In the genomic region with DNA sequence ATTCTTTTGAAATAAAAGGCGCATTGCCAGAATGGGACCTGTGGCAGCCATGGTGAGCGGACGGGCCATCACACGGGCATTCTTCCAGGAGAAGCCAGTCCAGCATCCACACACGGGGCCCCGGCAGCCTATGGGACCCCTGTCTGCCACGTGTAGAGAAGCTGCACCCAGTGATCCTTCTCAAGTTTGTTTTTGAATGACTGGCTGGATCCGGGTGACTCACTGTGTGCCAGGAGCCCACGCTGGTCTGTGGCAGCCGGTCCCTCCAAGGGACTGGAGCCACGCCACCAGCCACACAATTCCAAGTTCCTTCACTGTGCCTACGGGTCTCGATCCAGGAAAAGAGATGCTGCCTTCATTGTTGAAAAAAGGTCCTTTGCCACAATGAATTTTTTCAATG, we compare ENCODE assay signal across 26 cellular contexts. TPM values are rescaled to one million over a fixed set of nuclear protein-coding genes. Genes with fewer than 3 reads are reported as not detected.
DNase-seq lines count a peak whose midpoint lies in the region; TF ChIP-seq lines count a peak whose summit lies in the region.
"Had no signal": no experiment of that assay in that cellular context is flagged by ENCODE, and none has a peak within 500 bp of the region (broad histone marks: within the 10 kb centered on the region; RNA-seq: fewer than 3 reads in every experiment).

No MANE protein-coding gene starts in this region.

- H3K4me3 ChIP-seq in AG10803 (ENCODE audit: low read length) = no peak overlapping the region
- no peak overlapping the region for H3K4me3 ChIP-seq in esophagus muscularis mucosa
- no peak overlapping the region for H3K4me3 ChIP-seq in osteoblast (ENCODE audit: insufficient read depth, low read length)
- H3K4me3 ChIP-seq: lung had no signal

- H3K27ac ChIP-seq in esophagus muscularis mucosa (replicated peaks in 1 of 4) (no peak overlapping the region), osteoblast (ENCODE audit: low read depth, low read length) (peak overlapping the region; percentile 61)
- H3K27ac ChIP-seq: epithelial cell of prostate, neutrophil had no signal

- TF ChIP-seq CTCF in AG10803 (conservative IDR thresholded peaks at IDR 0.05; ENCODE audit: low read length) = no peak
- TF ChIP-seq CTCF in esophagus muscularis mucosa (IDR thresholded peaks at IDR 0.05) = no peak
- TF ChIP-seq CTCF in osteoblast (IDR thresholded peaks at IDR 0.05; ENCODE audit: extremely low read depth, low read depth, low read length) = no peak

- intact Hi-C loops in esophagus muscularis mucosa (cut with DNase I) = no loop called here

- peak overlapping the region; percentile 12 for H3K4me2 ChIP-seq in osteoblast (ENCODE audit: insufficient read depth, low read length)

- peaks cover 58% of the 10 kb centered on the region for H3K79me2 ChIP-seq in osteoblast (ENCODE audit: insufficient read depth, low read length)

- peaks cover 0 to 29% (median 17%) of the 10 kb centered on the region in 4 donors for H3K4me1 ChIP-seq in esophagus muscularis mucosa
- peaks cover 7% of the 10 kb centered on the region for H3K4me1 ChIP-seq in osteoblast (ENCODE audit: insufficient read depth, low read length)

- no peaks in the 10 kb centered on the region for H3K9me3 ChIP-seq in esophagus muscularis mucosa
- H3K9me3 ChIP-seq in osteoblast (ENCODE audit: low read depth, low read length) = no peaks in the 10 kb centered on the region
- H3K9me3 ChIP-seq: neutrophil had no signal

- no peak for TF ChIP-seq POLR2A in esophagus muscularis mucosa (IDR thresholded peaks at IDR 0.05; ENCODE audit: low read depth)

- H4K20me1 ChIP-seq in osteoblast (ENCODE audit: insufficient read depth, low read length) = no peaks in the 10 kb centered on the region

- peak overlapping the region; percentile 33 for H2AFZ ChIP-seq in osteoblast (ENCODE audit: low read length)

- H3K36me3 ChIP-seq in esophagus muscularis mucosa (no peaks in the 10 kb centered on the region), osteoblast (ENCODE audit: insufficient read depth, low read length) (no peaks in the 10 kb centered on the region)
- H3K36me3 ChIP-seq: neutrophil had no signal

- 83% methylated on average over 9 of the region's 13 CpGs for WGBS in esophagus muscularis mucosa

- H3K27me3 ChIP-seq in esophagus muscularis mucosa (no peaks in the 10 kb centered on the region), osteoblast (ENCODE audit: insufficient read depth, low read length) (no peaks in the 10 kb centered on the region)

- no peak for TF ChIP-seq EP300 in esophagus muscularis mucosa (IDR thresholded peaks at IDR 0.05)

- DNase-seq in AG10803 (ENCODE audit: low read depth) (peak; percentile 48), LHCN-M2 (ENCODE audit: low read depth) (peak; percentile 40), esophagus muscularis mucosa (ENCODE audit: extremely low spot score) (peak; percentile 89), osteoblast (ENCODE audit: insufficient read length, low spot score, missing footprints) (peak; percentile 90), DMS79 (lab: John Stamatoyannopoulos, UW) (no peak), T-helper 2 cell (no peak)
- DNase-seq in stimulated activated CD4-positive, alpha-beta T cell treated with anti-CD3 and anti-CD28 coated beads, Interleukin-1b, Interleukin-23, amount 100 ng/mL, for 48 hours = no peak
- DNase-seq in activated CD4-positive, alpha-beta T cell treated with anti-CD3 and anti-CD28 coated beads, Interleukin-2, amount 50 U/mL, for 1 hour = no peak
- DNase-seq: ACHN; activated B cell treated with CpG ODN at 0.5 μM for 24 hours; activated CD4-positive, alpha-beta T cell treated with anti-CD3 and anti-CD28 coated beads, Interleukin-2, amount 50 U/mL, for 48 hours; activated gamma-delta T cell treated with Interleukin-2 at 50 U/mL for 16 hours; CD4-positive, CD25-positive, alpha-beta regulatory T cell; DMS 273 treated with DMSO at 0.1 percent for 48 hours; foreskin melanocyte; GF-D8; Karpas-422; NCI-H1048; NCI-H187; NCI-H774; retina; stimulated activated CD8-positive, alpha-beta memory T cell treated with anti-CD3 and anti-CD28 coated beads, Interleukin-4, amount 100 ng/mL, for 48 hours; T1000 had no signal

RNA-seq across cellular contexts. Expression of gene ATP10A, which starts 58.1 kb away (rescaled TPM):
- total RNA-seq in LHCN-M2 (2014; rRNA removed) (0.69 and 0.96 TPM in 2 replicates), esophagus muscularis mucosa (10 to 100 TPM; 23.9 to 51.9 (median 32.6) TPM), osteoblast (26.5 and 32.9 TPM in 2 replicates)
- 22.3 TPM for polyA plus RNA-seq in LHCN-M2 (2012)
- total RNA-seq: activated B cell treated with CpG ODN at 0.5 μM for 24 hours had no signal

Comparison
In these comparisons a context has a peak if more than half of its experiments do, and no peak if none do; other contexts are left out.
1. DNase-seq: peak in AG10803 (single experiment), LHCN-M2 (single experiment), esophagus muscularis mucosa (single experiment) and osteoblast (single experiment); none in DMS79 (single experiment), stimulated activated CD4-positive, alpha-beta T cell treated with anti-CD3 and anti-CD28 coated beads, Interleukin-1b, Interleukin-23, amount 100 ng/mL, for 48 hours (single experiment), activated CD4-positive, alpha-beta T cell treated with anti-CD3 and anti-CD28 coated beads, Interleukin-2, amount 50 U/mL, for 1 hour (single experiment) and T-helper 2 cell (0 of 5).
2. RNA of gene ATP10A, which starts 58.1 kb away (total RNA-seq): 23.9 to 51.9 TPM in esophagus muscularis mucosa and 26.5 to 32.9 TPM in osteoblast; 0.69 to 0.96 TPM in LHCN-M2; every median in the first group is over 10 times any median in the second.